In the genomic region with DNA sequence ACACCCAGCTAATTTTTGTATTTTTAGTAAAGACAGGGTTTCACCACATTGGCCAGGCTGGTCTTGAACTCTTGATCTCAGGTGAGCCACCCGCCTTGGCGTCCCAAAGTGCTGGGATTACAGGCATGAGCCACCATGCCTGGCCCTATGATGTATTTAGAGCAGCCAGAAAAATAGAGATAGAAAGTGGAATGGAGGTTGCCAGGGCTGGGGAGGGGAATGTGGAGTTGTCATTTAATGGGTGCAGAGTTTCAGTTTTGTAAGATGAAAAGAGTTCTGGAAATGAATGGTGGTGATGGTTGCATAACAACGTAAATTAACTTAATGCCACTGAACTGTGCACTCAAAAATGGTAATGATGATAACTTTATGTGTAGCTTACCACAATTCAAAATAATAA, we compare ENCODE assay signal across 26 cellular contexts. TPM values are rescaled to one million over a fixed set of nuclear protein-coding genes. Genes with fewer than 3 reads are reported as not detected.
"Had no signal": no experiment of that assay in that cellular context is flagged by ENCODE, and none has a peak within 500 bp of the region (broad histone marks: within the 10 kb centered on the region; RNA-seq: fewer than 3 reads in every experiment).

No MANE protein-coding gene starts in this region.

- H3K27ac Mint-ChIP-seq: dendritic cell treated with granulocyte-macrophage colony-stimulating factor and Interleukin-4, amounts not matched to agents 40 ng/mL and 50 ng/mL, for 4 days; effector memory CD8-positive, alpha-beta T cell; endodermal cell had no signal

- ATAC-seq: effector memory CD8-positive, alpha-beta T cell; esophagus mucosa; foreskin keratinocyte; gastrocnemius medialis; gastroesophageal sphincter; heart left ventricle; heart right ventricle had no signal

- H3K4me3 Mint-ChIP-seq: dendritic cell treated with granulocyte-macrophage colony-stimulating factor and Interleukin-4, amounts not matched to agents 40 ng/mL and 50 ng/mL, for 4 days; effector memory CD8-positive, alpha-beta T cell; endodermal cell had no signal

- H3K4me1 Mint-ChIP-seq: endodermal cell had no signal

- H3K9me3 Mint-ChIP-seq: dendritic cell treated with granulocyte-macrophage colony-stimulating factor and Interleukin-4, amounts not matched to agents 40 ng/mL and 50 ng/mL, for 4 days; effector memory CD8-positive, alpha-beta T cell; endodermal cell had no signal

- DNase-seq: colonic mucosa; cortex of kidney; dermis blood vessel endothelial cell; dorsolateral prefrontal cortex; effector CD4-positive, alpha-beta T cell; effector CD8-positive, alpha-beta T cell; effector memory CD4-positive, alpha-beta T cell; effector memory CD8-positive, alpha-beta T cell; endodermal cell; erythroblast; esophagus squamous epithelium; foreskin fibroblast; foreskin keratinocyte; foreskin melanocyte; gastrocnemius medialis; glutamatergic neuron; head of caudate nucleus; heart left ventricle; heart right ventricle had no signal

- H3K4me3 ChIP-seq: colonic mucosa, coronary artery, dorsolateral prefrontal cortex, esophagus muscularis mucosa, esophagus squamous epithelium, gastrocnemius medialis, gastroesophageal sphincter, heart left ventricle, heart right ventricle had no signal

RNA-seq across cellular contexts. Expression of a gene that starts 31.6 kb away (rescaled TPM):
- total RNA-seq: endothelial cell of umbilical vein, epithelial cell of proximal tubule, esophagus mucosa, heart right ventricle had no signal
